ENCODE assay signal across 28 cellular contexts in the genomic region with DNA sequence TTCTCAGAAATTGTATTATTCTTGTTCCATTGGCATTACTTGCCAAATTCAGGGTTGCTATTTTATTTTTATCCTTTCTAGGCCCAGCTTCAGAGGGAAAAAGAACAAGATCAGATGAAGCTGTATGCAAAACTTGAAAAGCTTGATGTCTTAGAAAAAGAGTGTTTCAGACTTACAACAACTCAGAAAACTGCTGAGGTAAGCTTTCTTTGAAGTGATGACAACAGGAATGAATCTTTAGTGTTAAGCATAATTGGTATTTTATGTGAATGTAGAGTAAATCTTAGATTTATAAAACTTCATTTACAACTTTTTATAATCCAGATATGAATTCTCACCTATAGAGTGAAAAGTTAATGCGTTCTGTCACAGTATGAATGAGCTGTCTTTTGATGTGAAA.
"Had no signal": no experiment of that assay in that cellular context is flagged by ENCODE, and none has a peak within 500 bp of the region (broad histone marks: within the 10 kb centered on the region; RNA-seq: fewer than 3 reads in every experiment).

No MANE protein-coding gene starts in this region.

- DNase-seq: activated CD4-positive, alpha-beta memory T cell treated with anti-CD3 and anti-CD28 coated beads, Interleukin-2, amount 10 ng/mL, durations not matched to agents 7 days and 5 days; activated CD4-positive, alpha-beta T cell treated with anti-CD3 and anti-CD28 coated beads for 1 hour; activated CD4-positive, alpha-beta T cell treated with anti-CD3 and anti-CD28 coated beads for 4 hours; activated CD4-positive, alpha-beta T cell treated with anti-CD3 and anti-CD28 coated beads, Interleukin-2, amount 10 ng/mL, durations not matched to agents 7 days and 5 days; activated CD4-positive, alpha-beta T cell treated with anti-CD3 and anti-CD28 coated beads, Interleukin-2, amount 50 U/mL, for 4 hours; activated CD8-positive, alpha-beta memory T cell treated with anti-CD3 and anti-CD28 coated beads, Interleukin-2, amount 50 U/mL, for 48 hours; activated gamma-delta T cell; activated naive CD4-positive, alpha-beta T cell; activated naive CD4-positive, alpha-beta T cell treated with anti-CD3 and anti-CD28 coated beads, Interleukin-2, amount 10 ng/mL, durations not matched to agents 7 days and 5 days; activated naive CD8-positive, alpha-beta T cell treated with anti-CD3 and anti-CD28 coated beads, Interleukin-2, amount 10 ng/mL, durations not matched to agents 7 days and 5 days; activated T-cell treated with anti-CD3 and anti-CD28 coated beads for 4 hours; activated T-cell treated with anti-CD3 and anti-CD28 coated beads, Interleukin-2, amount 50 U/mL, for 24 hours; activated T-cell treated with anti-CD3 and anti-CD28 coated beads, Interleukin-2, amount 50 U/mL, for 72 hours; brain microvascular endothelial cell; dorsolateral prefrontal cortex; effector memory CD4-positive, alpha-beta T cell; endodermal cell; foreskin fibroblast; head of caudate nucleus; T-helper 2 cell had no signal

- FAIRE-seq: bronchial epithelial cell, TTC549 had no signal

- H3K27me3 ChIP-seq: ascending aorta, brain microvascular endothelial cell, dorsolateral prefrontal cortex had no signal

- H3K36me3 ChIP-seq: brain microvascular endothelial cell had no signal

- ATAC-seq: activated naive CD4-positive, alpha-beta T cell treated with anti-CD3 and anti-CD28 coated beads, Interleukin-2, amount 50 U/mL, for 72 hours; activated T-cell treated with anti-CD3 and anti-CD28 coated beads, Interleukin-2, amount 50 U/mL, for 72 hours; esophagus mucosa; WTC11 had no signal

- H3K4me1 ChIP-seq: ascending aorta had no signal

- H3K27ac ChIP-seq: ascending aorta, brain microvascular endothelial cell, coronary artery, dorsolateral prefrontal cortex, VCaP had no signal

- H3K4me3 ChIP-seq: ascending aorta, coronary artery, dorsolateral prefrontal cortex had no signal
